ENCODE assay signal across 8 cellular contexts in genomic region chr9:132575005-132575609, GRCh38. TPM values are rescaled to one million over a fixed set of nuclear protein-coding genes. Genes with fewer than 3 reads are reported as not detected.
DNase-seq lines count a peak whose midpoint lies in the region; ATAC-seq, FAIRE-seq and TF ChIP-seq lines count a peak whose summit lies in the region.
"Had no signal": no experiment of that assay in that cellular context is flagged by ENCODE, and none has a peak within 500 bp of the region (broad histone marks: within the 10 kb centered on the region; RNA-seq: fewer than 3 reads in every experiment).

No MANE protein-coding gene starts in this region.

- no peaks in the 10 kb centered on the region for H3K4me1 ChIP-seq in GM12878 (ENCODE audit: control insufficient read depth, insufficient read depth, low read length)

- DNase-seq in GM04504 (ENCODE audit: low read depth) (peak; percentile 31), LoVo (ENCODE audit: low spot score) (peak; percentile 55), SHP77 treated with DMSO at 0.1 percent for 48 hours (lab: John Stamatoyannopoulos, UW) (peak; percentile 20), GM12878 (ENCODE audit: low read depth, low spot score) (no peak), immature natural killer cell (peak; percentile 52 to 62 (median 61)), T1000 (lab: John Stamatoyannopoulos, UW) (no peak)
- DNase-seq in stimulated activated CD4-positive, alpha-beta T cell treated with anti-CD3 and anti-CD28 coated beads, Interleukin-15, amount 100 ng/mL, for 48 hours (ENCODE audit: low read depth in 2 of 2), result peak; percentile 21 to 37

- H3K36me3 Mint-ChIP-seq in immature natural killer cell, result no peaks in the 10 kb centered on the region

- H3K27me3 ChIP-seq in GM12878 (replicated peaks in 1 of 2; ENCODE audit: control insufficient read depth in 2 of 2, insufficient read depth in 2 of 2, low read length in 1 of 2), result peaks cover 5 to 6% of the 10 kb centered on the region in 2 experiments

- peak; percentile 62 to 75 (median 70); a peak in 5 of 6 replicates for TF ChIP-seq CTCF in GM12878 (IDR thresholded peaks at IDR 0.05 in 2 of 3, conservative IDR thresholded peaks at IDR 0.05 in 1 of 3; ENCODE audit: control insufficient read depth in 2 of 3, extremely low read depth in 1 of 3, insufficient read depth in 1 of 3, low read depth in 3 of 3, low read length in 3 of 3)

- CTCF ChIA-PET in GM12878 (lab: Yijun Ruan, JAX), result interaction anchor here (0.5 to 4.1 kb wide), 4 partner anchors 9 to 812 kb away, joined by 3 to 39 read pairs (median 4); no protein-coding TSS in a partner anchor

- POLR2A ChIA-PET in GM12878 (lab: Charles Lee), result no interaction called here

- no peaks in the 10 kb centered on the region for H3K36me3 ChIP-seq in GM12878 (ENCODE audit: control insufficient read depth in 2 of 2, insufficient read depth in 2 of 2, low read length in 1 of 2)

- BruUV-seq in GM12878 (replicated peaks; lab: Mats Ljungman, UMichigan), result no TSS peak

- H3K4me3 ChIP-seq in GM12878, result no peak overlapping the region

- H3K27ac Mint-ChIP-seq in immature natural killer cell, result no peak overlapping the region

- TF ChIP-seq RAD21 in GM12878 (IDR thresholded peaks at IDR 0.05; ENCODE audit: insufficient read depth, low read depth, low read length), result peak; percentile 80

- peak; percentile 83 for ATAC-seq in GM12878

- no peak overlapping the region for H3K27ac ChIP-seq in GM12878 (ENCODE audit: control insufficient read depth, insufficient read depth)

- H3K4me3 Mint-ChIP-seq in immature natural killer cell, result no peak overlapping the region

- peaks cover 19 to 31% (median 28%) of the 10 kb centered on the region in 3 donors for H3K27me3 Mint-ChIP-seq in immature natural killer cell (ENCODE audit: low read depth in 3 of 3)

- no peak overlapping the region for H2AFZ ChIP-seq in GM12878 (ENCODE audit: control insufficient read depth, low read depth, low read length)

- RAD21 ChIA-PET in GM12878 (lab: Charles Lee; ENCODE audit: unreplicated experiment), result no interaction called here

- no peak overlapping the region for H3K9ac ChIP-seq in GM12878 (ENCODE audit: control insufficient read depth, insufficient read depth, low read length)

- intact Hi-C loops in GM12878 (cut with micrococcal nuclease; ENCODE audit: unreplicated experiment), result loop anchor here (1.0 to 2.0 kb wide), 2 partner anchors 68 to 164 kb away; no protein-coding TSS in a partner anchor

- H3K4me1 Mint-ChIP-seq in immature natural killer cell, result no peaks in the 10 kb centered on the region

- WGBS in GM12878 (ENCODE audit: insufficient coverage, insufficient replicate concordance, low lambda C conversion rate, missing lambda C conversion rate), result 9% methylated on average over 16 of the region's 16 CpGs

- no peaks in the 10 kb centered on the region for H3K79me2 ChIP-seq in GM12878 (ENCODE audit: control insufficient read depth, insufficient read depth, low read length)

- no peak for TF ChIP-seq POLR2A in GM12878 (IDR thresholded peaks at IDR 0.05; ENCODE audit: low read depth, low read length)

- TF ChIP-seq EP300 in GM12878 (IDR thresholded peaks at IDR 0.05; ENCODE audit: borderline replicate concordance in 1 of 2, control insufficient read depth in 1 of 2, low read depth in 2 of 2, low read length in 2 of 2), result no peak

- no peaks in the 10 kb centered on the region for H3K9me3 Mint-ChIP-seq in immature natural killer cell

- H3K4me2 ChIP-seq in GM12878 (ENCODE audit: control insufficient read depth, insufficient read depth), result no peak overlapping the region

- in situ Hi-C loops in GM12878 (cut with MboI), result loop anchor here (5.0 kb wide), 1 partner anchor 163 kb away; the partner anchor contains the start of gene CFAP77

- FAIRE-seq in GM12878 (lab: Jason Lieb, UNC), result no peak

- H4K20me1 ChIP-seq in GM12878 (ENCODE audit: control insufficient read depth, insufficient read depth), result peaks cover 4% of the 10 kb centered on the region; the same call in 1 of the 2 replicates

- no peaks in the 10 kb centered on the region for H3K9me3 ChIP-seq in GM12878 (replicated peaks; ENCODE audit: control insufficient read depth, insufficient read depth, low read length)

- SMC1A ChIA-PET in GM12878 (lab: Charles Lee; ENCODE audit: uncharacterized antibody, unreplicated experiment), result no interaction called here

TF ChIP-seq in GM12878, 131 proteins besides CTCF, POLR2A, EP300 and RAD21 (continues in another document):
- TF ChIP-seq ZNF622 (IDR thresholded peaks at IDR 0.05) (no peak), KLF5 (IDR thresholded peaks at IDR 0.05; ENCODE audit: partially characterized antibody) (no peak), SREBF1 (IDR thresholded peaks at IDR 0.05; ENCODE audit: low read length) (no peak), STAT1 (conservative IDR thresholded peaks at IDR 0.05) (no peak), RUNX3 (IDR thresholded peaks at IDR 0.05; ENCODE audit: low read length) (no peak), HDGF (IDR thresholded peaks at IDR 0.05) (no peak), SMC3 (IDR thresholded peaks at IDR 0.05; ENCODE audit: borderline replicate concordance, low read length) (peak; percentile 61), NFXL1 (IDR thresholded peaks at IDR 0.05; ENCODE audit: borderline replicate concordance) (peak; percentile 99), USF2 (IDR thresholded peaks at IDR 0.05; ENCODE audit: borderline replicate concordance, low read depth, low read length) (no peak), POLR2AphosphoS2 (IDR thresholded peaks at IDR 0.05; ENCODE audit: low read depth, low read length) (no peak), SIX5 (IDR thresholded peaks at IDR 0.05; ENCODE audit: low read depth, low read length, severe bottlenecking) (no peak), CUX1 (IDR thresholded peaks at IDR 0.05; ENCODE audit: insufficient replicate concordance, low read depth, low read length) (no peak), MXI1 (IDR thresholded peaks at IDR 0.05; ENCODE audit: low read depth, low read length) (no peak), FOXK2 (IDR thresholded peaks at IDR 0.05) (no peak), PML (IDR thresholded peaks at IDR 0.05; ENCODE audit: low read length) (no peak)

RNA-seq across cellular contexts. Expression of gene BARHL1, which starts 7.3 kb away (rescaled TPM):
- not detected in 2 replicates for total RNA-seq in GM12878 (2013; cell fraction: nucleolus; rRNA removed)
- not detected in 2 replicates for total RNA-seq in GM12878 (2014; rRNA removed)
- not detected in 2 replicates for total RNA-seq in GM12878 (2014; rRNA removed; fragmentation: Illumina TruSeq; extraction: Trizol)
- not detected in 2 replicates for total RNA-seq in GM12878 (2021)
- polyA plus RNA-seq in GM12878 (2011; ENCODE audit: low read depth), result not detected
- not detected in 2 replicates for polyA plus RNA-seq in GM12878 (2011; rRNA removed)
- not detected in 2 replicates for polyA plus RNA-seq in GM12878 (2011; cell fraction: cytosol; rRNA removed)
- not detected in 2 replicates for polyA plus RNA-seq in GM12878 (2011; cell fraction: nucleus; rRNA removed)
- polyA plus RNA-seq in GM12878 (2012), result 0.08 TPM in 1 of 2 replicates, not detected in the other
- not detected in 2 replicates for polyA plus RNA-seq in GM12878 (2014; fragmentation: Illumina TruSeq; extraction: Trizol)
- polyA plus RNA-seq in GM12878 (2014; fragmentation: Nextera tagmentation; extraction: Ambion mirVana), result not detected
- not detected in 2 replicates for polyA plus RNA-seq in GM12878 (2014; rRNA removed)
- not detected for polyA plus RNA-seq in GM12878 (2016; fragmentation: Nextera tagmentation; extraction: Ambion mirVana)
- not detected in 2 replicates for polyA minus RNA-seq in GM12878 (2011; rRNA and poly(A)+ RNA removed)
- not detected in 2 replicates for polyA minus RNA-seq in GM12878 (2011; cell fraction: cytosol; rRNA and poly(A)+ RNA removed)
- polyA minus RNA-seq in GM12878 (2011; cell fraction: nucleus; rRNA and poly(A)+ RNA removed), result not detected in 2 replicates
- polyA plus RNA-seq in immature natural killer cell, result not detected
- polyA plus RNA-seq: adipose tissue had no signal

Comparison
In these comparisons a context has a peak if more than half of its experiments do, and no peak if none do; other contexts are left out.
1. DNase-seq: peak in GM04504 (single experiment), LoVo (single experiment), SHP77 treated with DMSO at 0.1 percent for 48 hours (single experiment), immature natural killer cell (3 of 3) and stimulated activated CD4-positive, alpha-beta T cell treated with anti-CD3 and anti-CD28 coated beads, Interleukin-15, amount 100 ng/mL, for 48 hours (2 of 2); none in GM12878 (single experiment) and T1000 (single experiment).